ENCODE assay signal across 1 cellular context in the genomic region with DNA sequence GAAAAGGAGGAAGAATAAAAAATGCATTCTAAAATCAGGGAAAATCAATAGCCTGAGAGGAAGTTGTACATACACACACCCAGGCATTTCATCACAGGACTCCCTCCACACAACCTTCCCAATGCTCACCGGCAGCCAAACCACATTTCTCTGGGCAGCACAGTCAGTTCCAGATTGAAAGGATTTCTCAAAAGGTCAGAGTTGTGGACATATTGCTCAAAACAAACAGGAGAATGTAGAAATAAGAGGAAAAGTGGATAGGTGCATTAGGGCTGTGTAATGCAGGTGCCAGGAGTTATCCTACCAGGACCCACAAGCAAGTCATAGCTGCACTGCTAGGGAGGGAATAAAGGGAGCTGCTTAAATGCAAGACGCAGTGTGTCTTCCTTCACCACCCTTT.
TF ChIP-seq lines count a peak whose summit lies in the region.

No MANE protein-coding gene starts in this region.

TF ChIP-seq in HepG2, 621 proteins besides CTCF, POLR2A, EP300 and RAD21 (continued from another document and continues in another):
- TF ChIP-seq E2F5 (CRISPR knock-in tag; conservative IDR thresholded peaks at IDR 0.05) (no peak), ZNF124 (CRISPR knock-in tag; IDR thresholded peaks at IDR 0.05) (peak; percentile 49; the same call in 1 of the 2 replicates), HDAC6 (IDR thresholded peaks at IDR 0.05; ENCODE audit: low read depth, low read length) (no peak), CENPX (CRISPR knock-in tag; IDR thresholded peaks at IDR 0.05) (no peak), DPF2 (CRISPR knock-in tag; IDR thresholded peaks at IDR 0.05; ENCODE audit: borderline replicate concordance, low read depth) (peak; percentile 85; the same call in 1 of the 2 replicates), NR2C2 (CRISPR knock-in tag; IDR thresholded peaks at IDR 0.05; ENCODE audit: borderline replicate concordance) (peak; percentile 87), ZNF574 (CRISPR knock-in tag; IDR thresholded peaks at IDR 0.05) (no peak), TARDBP (CRISPR knock-in tag; IDR thresholded peaks at IDR 0.05) (peak; percentile 84), SMYD3 (CRISPR knock-in tag; IDR thresholded peaks at IDR 0.05) (peak; percentile 40; the same call in 1 of the 2 replicates), HHEX (CRISPR knock-in tag; IDR thresholded peaks at IDR 0.05) (no peak), RBAK (CRISPR knock-in tag; IDR thresholded peaks at IDR 0.05) (no peak), ZNF44 (CRISPR knock-in tag; IDR thresholded peaks at IDR 0.05) (no peak), NFKBIZ (CRISPR knock-in tag; IDR thresholded peaks at IDR 0.05) (0 out of 2 replicates have a peak, but pooled peaks have one; percentile 49), ZNF710 (CRISPR knock-in tag; IDR thresholded peaks at IDR 0.05; ENCODE audit: borderline replicate concordance) (no peak), HMG20B (CRISPR knock-in tag; conservative IDR thresholded peaks at IDR 0.05) (peak; percentile 59; the same call in 1 of the 2 replicates), HNRNPH1 (optimal IDR thresholded peaks at IDR 0.05; ENCODE audit: low read depth, low read length) (no peak), ZNF484 (CRISPR knock-in tag; IDR thresholded peaks at IDR 0.05; ENCODE audit: borderline replicate concordance, low read depth) (no peak), ZNF792 (CRISPR knock-in tag; IDR thresholded peaks at IDR 0.05) (no peak), SPEN (CRISPR knock-in tag; IDR thresholded peaks at IDR 0.05; ENCODE audit: low read depth) (no peak), FOXP4 (CRISPR knock-in tag; IDR thresholded peaks at IDR 0.05) (peak; percentile 65), ARNT2 (CRISPR knock-in tag; IDR thresholded peaks at IDR 0.05; ENCODE audit: low read depth) (no peak), ZC3H4 (CRISPR knock-in tag; IDR thresholded peaks at IDR 0.05; ENCODE audit: borderline replicate concordance) (no peak), ZNF367 (CRISPR knock-in tag; IDR thresholded peaks at IDR 0.05; ENCODE audit: borderline replicate concordance) (no peak), CEBPB (IDR thresholded peaks at IDR 0.05; ENCODE audit: borderline replicate concordance, low read depth, low read length) (peak; percentile 92), ZMYM2 (CRISPR knock-in tag; IDR thresholded peaks at IDR 0.05) (no peak), ZNF777 (CRISPR knock-in tag; IDR thresholded peaks at IDR 0.05) (no peak), ZNF577 (CRISPR knock-in tag; IDR thresholded peaks at IDR 0.05; ENCODE audit: borderline replicate concordance, low read depth) (no peak)
- TF ChIP-seq, protein P1, sequence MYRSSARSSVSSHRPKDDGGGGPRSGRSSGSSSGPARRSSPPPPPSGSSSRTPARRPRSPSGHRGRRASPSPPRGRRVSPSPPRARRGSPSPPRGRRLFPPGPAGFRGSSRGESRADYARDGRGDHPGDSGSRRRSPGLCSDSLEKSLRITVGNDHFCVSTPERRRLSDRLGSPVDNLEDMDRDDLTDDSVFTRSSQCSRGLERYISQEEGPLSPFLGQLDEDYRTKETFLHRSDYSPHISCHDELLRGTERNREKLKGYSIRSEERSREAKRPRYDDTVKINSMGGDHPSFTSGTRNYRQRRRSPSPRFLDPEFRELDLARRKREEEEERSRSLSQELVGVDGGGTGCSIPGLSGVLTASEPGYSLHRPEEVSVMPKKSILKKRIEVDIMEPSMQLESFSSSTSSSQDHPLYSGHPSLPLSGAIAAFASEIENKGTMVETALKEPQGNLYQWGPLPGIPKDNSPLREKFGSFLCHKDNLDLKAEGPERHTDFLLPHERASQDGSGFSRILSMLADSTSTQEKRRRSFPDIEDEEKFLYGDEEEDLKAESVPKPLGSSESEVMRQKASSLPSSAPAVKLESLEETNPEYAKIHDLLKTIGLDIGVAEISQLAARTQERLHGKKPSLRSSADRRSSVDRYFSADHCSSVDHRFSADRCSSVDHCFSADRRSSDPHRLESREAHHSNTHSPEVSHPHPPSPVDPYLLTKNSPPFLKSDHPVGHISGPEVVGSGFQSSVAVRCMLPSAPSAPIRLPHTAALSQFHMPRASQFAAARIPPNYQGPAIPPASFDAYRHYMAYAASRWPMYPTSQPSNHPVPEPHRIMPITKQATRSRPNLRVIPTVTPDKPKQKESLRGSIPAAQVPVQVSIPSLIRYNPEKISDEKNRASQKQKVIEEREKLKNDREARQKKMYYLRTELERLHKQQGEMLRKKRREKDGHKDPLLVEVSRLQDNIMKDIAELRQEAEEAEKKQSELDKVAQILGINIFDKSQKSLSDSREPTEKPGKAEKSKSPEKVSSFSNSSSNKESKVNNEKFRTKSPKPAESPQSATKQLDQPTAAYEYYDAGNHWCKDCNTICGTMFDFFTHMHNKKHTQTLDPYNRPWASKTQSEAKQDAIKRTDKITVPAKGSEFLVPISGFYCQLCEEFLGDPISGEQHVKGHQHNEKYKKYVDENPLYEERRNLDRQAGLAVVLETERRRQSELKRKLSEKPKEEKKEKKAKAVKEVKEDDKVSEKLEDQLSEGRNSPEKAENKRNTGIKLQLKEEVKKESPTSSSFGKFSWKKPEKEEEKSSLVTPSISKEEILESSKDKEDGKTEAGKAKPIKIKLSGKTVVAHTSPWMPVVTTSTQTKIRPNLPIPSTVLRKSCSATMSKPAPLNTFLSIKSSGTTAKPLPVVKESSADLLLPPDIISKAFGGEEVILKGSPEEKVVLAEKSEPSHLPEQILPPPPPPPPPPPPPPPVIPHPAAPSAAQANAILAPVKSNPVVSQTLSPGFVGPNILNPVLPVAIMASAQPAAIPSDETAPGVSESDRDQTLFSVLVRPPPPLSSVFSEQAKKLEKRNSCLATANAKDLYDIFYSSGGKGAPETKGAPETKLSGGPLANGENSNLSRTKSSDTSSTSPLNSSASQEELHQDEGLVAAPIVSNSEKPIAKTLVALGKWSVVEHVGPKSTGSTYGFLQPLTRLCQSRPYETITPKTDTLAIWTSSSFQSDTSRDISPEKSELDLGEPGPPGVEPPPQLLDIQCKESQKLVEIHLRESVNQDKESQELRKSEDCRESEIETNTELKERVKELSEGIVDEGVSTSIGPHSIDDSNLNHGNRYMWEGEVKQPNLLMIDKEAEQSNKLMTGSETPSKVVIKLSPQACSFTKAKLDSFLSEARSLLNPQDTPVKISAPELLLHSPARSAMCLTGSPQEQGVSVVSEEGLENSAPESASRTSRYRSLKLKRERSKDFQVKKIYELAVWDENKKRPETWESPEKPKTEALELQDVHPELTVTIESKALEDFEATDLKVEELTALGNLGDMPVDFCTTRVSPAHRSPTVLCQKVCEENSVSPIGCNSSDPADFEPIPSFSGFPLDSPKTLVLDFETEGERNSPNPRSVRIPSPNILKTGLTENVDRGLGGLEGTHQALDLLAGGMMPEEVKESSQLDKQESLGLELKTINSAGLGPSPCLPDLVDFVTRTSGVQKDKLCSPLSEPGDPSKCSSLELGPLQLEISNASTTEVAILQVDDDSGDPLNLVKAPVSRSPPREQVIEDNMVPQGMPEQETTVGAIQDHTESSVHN (CRISPR knock-in tag; IDR thresholded peaks at IDR 0.05), result no peak
- TF ChIP-seq, protein P2, sequence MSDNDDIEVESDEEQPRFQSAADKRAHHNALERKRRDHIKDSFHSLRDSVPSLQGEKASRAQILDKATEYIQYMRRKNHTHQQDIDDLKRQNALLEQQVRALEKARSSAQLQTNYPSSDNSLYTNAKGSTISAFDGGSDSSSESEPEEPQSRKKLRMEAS (IDR thresholded peaks at IDR 0.05), result peak; percentile 67
- TF ChIP-seq, protein P3, sequence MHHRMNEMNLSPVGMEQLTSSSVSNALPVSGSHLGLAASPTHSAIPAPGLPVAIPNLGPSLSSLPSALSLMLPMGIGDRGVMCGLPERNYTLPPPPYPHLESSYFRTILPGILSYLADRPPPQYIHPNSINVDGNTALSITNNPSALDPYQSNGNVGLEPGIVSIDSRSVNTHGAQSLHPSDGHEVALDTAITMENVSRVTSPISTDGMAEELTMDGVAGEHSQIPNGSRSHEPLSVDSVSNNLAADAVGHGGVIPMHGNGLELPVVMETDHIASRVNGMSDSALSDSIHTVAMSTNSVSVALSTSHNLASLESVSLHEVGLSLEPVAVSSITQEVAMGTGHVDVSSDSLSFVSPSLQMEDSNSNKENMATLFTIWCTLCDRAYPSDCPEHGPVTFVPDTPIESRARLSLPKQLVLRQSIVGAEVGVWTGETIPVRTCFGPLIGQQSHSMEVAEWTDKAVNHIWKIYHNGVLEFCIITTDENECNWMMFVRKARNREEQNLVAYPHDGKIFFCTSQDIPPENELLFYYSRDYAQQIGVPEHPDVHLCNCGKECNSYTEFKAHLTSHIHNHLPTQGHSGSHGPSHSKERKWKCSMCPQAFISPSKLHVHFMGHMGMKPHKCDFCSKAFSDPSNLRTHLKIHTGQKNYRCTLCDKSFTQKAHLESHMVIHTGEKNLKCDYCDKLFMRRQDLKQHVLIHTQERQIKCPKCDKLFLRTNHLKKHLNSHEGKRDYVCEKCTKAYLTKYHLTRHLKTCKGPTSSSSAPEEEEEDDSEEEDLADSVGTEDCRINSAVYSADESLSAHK (CRISPR knock-in tag; IDR thresholded peaks at IDR 0.05; ENCODE audit: borderline replicate concordance), result no peak
- TF ChIP-seq, protein P4, sequence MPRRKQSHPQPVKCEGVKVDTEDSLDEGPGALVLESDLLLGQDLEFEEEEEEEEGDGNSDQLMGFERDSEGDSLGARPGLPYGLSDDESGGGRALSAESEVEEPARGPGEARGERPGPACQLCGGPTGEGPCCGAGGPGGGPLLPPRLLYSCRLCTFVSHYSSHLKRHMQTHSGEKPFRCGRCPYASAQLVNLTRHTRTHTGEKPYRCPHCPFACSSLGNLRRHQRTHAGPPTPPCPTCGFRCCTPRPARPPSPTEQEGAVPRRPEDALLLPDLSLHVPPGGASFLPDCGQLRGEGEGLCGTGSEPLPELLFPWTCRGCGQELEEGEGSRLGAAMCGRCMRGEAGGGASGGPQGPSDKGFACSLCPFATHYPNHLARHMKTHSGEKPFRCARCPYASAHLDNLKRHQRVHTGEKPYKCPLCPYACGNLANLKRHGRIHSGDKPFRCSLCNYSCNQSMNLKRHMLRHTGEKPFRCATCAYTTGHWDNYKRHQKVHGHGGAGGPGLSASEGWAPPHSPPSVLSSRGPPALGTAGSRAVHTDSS (CRISPR knock-in tag; conservative IDR thresholded peaks at IDR 0.05), result no peak
